Comparison of ENCODE assay signal across 26 cellular contexts in the genomic region with DNA sequence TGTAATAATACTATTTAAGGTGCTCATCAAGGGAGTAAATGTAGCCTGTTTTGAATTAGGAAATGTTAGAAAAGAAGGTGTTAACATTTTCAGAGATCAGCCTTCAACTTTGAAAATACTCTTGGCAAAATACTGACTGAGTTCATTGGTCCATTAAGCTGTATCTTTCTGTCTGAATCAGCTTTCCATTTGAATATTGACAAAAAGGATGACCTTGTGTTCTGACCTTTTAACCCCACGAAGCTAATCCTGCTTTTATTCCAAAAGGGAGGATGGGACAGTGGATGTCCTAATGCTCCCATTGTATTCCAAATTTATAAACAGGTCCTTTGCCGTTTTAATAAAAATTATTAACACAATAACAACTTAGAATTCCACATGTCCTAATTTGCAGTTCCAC.
DNase-seq lines count a peak whose midpoint lies in the region; ATAC-seq, FAIRE-seq and TF ChIP-seq lines count a peak whose summit lies in the region.
"Had no signal": no experiment of that assay in that cellular context is flagged by ENCODE, and none has a peak within 500 bp of the region (broad histone marks: within the 10 kb centered on the region; RNA-seq: fewer than 3 reads in every experiment).

No MANE protein-coding gene starts in this region.

- H3K4me1 ChIP-seq in foreskin keratinocyte, result no peaks in the 10 kb centered on the region
- H3K4me1 ChIP-seq in HepG2 (ENCODE audit: insufficient read depth, low read length), result peaks cover 27% of the 10 kb centered on the region
- peaks cover 0 to 7% (median 0%) of the 10 kb centered on the region in 4 donors for H3K4me1 ChIP-seq in right lobe of liver
- peaks cover 4 to 23% of the 10 kb centered on the region in 2 donors for H3K4me1 ChIP-seq in neuronal stem cell (ENCODE audit: control insufficient read depth in 2 of 2, insufficient read depth in 1 of 2, low read depth in 1 of 2, low read length in 2 of 2)
- H3K4me1 ChIP-seq: BE2C, BLaER1 had no signal

- no peak overlapping the region for H3K4ac ChIP-seq in neuronal stem cell (ENCODE audit: low read length)

- H4K91ac ChIP-seq in neuronal stem cell (ENCODE audit: low read depth, low read length, poor library complexity), result no peak overlapping the region

- H3K79me2 ChIP-seq in HepG2 (ENCODE audit: insufficient read depth, low read length), result no peaks in the 10 kb centered on the region

- no TSS peak for BruUV-seq in HepG2 (replicated peaks; lab: Mats Ljungman, UMichigan)

- no peak overlapping the region for H4K8ac ChIP-seq in neuronal stem cell (ENCODE audit: low read depth, low read length)

- no peak overlapping the region for H2AFZ ChIP-seq in HepG2 (ENCODE audit: low read length)
- no peak overlapping the region for H2AFZ ChIP-seq in neuronal stem cell (ENCODE audit: low read length)

- H4K20me1 ChIP-seq in HepG2 (ENCODE audit: insufficient read depth, low read length), result no peaks in the 10 kb centered on the region
- H4K20me1 ChIP-seq: BLaER1 had no signal

- peak; percentile 60 for FAIRE-seq in HepG2 (lab: Jason Lieb, UNC)
- FAIRE-seq: A204.1, GM12878, GM18507 had no signal

- H3K23ac ChIP-seq in neuronal stem cell (ENCODE audit: low read depth, low read length, poor library complexity), result no peak overlapping the region

- H2AK5ac ChIP-seq in neuronal stem cell (ENCODE audit: low read depth, low read length), result no peak overlapping the region

- H2BK120ac ChIP-seq in neuronal stem cell (ENCODE audit: low read depth, low read length), result no peak overlapping the region

- no peak for TF ChIP-seq RAD21 in HepG2 (CRISPR knock-in tag; IDR thresholded peaks at IDR 0.05)

- H3K36me3 ChIP-seq in HepG2 (replicated peaks in 1 of 2; ENCODE audit: control insufficient read depth in 1 of 2, insufficient read depth in 2 of 2, low read length in 2 of 2) (no peaks in the 10 kb centered on the region), right lobe of liver (no peaks in the 10 kb centered on the region), neuronal stem cell (replicated peaks in 1 of 2; ENCODE audit: control insufficient read depth in 2 of 2, insufficient read depth in 2 of 2, low read length in 2 of 2) (no peaks in the 10 kb centered on the region)
- H3K36me3 ChIP-seq: BE2C had no signal

- no peak overlapping the region for H2BK12ac ChIP-seq in neuronal stem cell (ENCODE audit: low read length)

- in situ Hi-C loops in HepG2 (cut with HindIII; ENCODE audit: extremely low pct_ligation_motif_present, low pct_unique_long_range_greater_than_20kb), result no loop called here

- no peak overlapping the region for H3K4me2 ChIP-seq in HepG2 (ENCODE audit: low read depth, low read length)
- H3K4me2 ChIP-seq in neuronal stem cell (ENCODE audit: insufficient read depth, low read length, poor library complexity, severe bottlenecking), result peak overlapping the region; percentile 4
- H3K4me2 ChIP-seq: BLaER1 had no signal

- POLR2A ChIA-PET in HepG2 (lab: Yijun Ruan, JAX), result no interaction called here

- H2BK15ac ChIP-seq in neuronal stem cell (ENCODE audit: low read length), result no peak overlapping the region

- intact Hi-C loops in HepG2 (cut with micrococcal nuclease; ENCODE audit: unreplicated experiment), result no loop called here
- intact Hi-C loops in right lobe of liver (cut with DNase I), result no loop called here

- H3K9ac ChIP-seq in HepG2 (ENCODE audit: insufficient read depth, low read depth, low read length) (no peak overlapping the region), neuronal stem cell (ENCODE audit: low read depth, low read length, poor library complexity) (no peak overlapping the region)
- H3K9ac ChIP-seq: BLaER1 had no signal

- TF ChIP-seq CTCF in foreskin keratinocyte (conservative IDR thresholded peaks at IDR 0.05) (no peak), HepG2 (CRISPR knock-in tag; IDR thresholded peaks at IDR 0.05) (no peak), right lobe of liver (IDR thresholded peaks at IDR 0.05) (no peak)

- H3K14ac ChIP-seq in neuronal stem cell (ENCODE audit: low read length), result no peak overlapping the region

- H3K27me3 ChIP-seq in foreskin keratinocyte (no peaks in the 10 kb centered on the region), HepG2 (ENCODE audit: control insufficient read depth in 1 of 2, insufficient read depth in 2 of 2, low read length in 2 of 2) (no peaks in the 10 kb centered on the region), right lobe of liver (no peaks in the 10 kb centered on the region), neuronal stem cell (ENCODE audit: control insufficient read depth in 3 of 3, insufficient read depth in 3 of 3, low read depth in 1 of 3, low read length in 3 of 3) (no peaks in the 10 kb centered on the region)
- H3K27me3 ChIP-seq: BE2C, BLaER1 had no signal

- TF ChIP-seq POLR2A in HepG2 (IDR thresholded peaks at IDR 0.05; ENCODE audit: insufficient read depth in 1 of 2, low read depth in 2 of 2, low read length in 2 of 2) (no peak), right lobe of liver (IDR thresholded peaks at IDR 0.05) (no peak)

- H3K9me3 ChIP-seq in HepG2 (ENCODE audit: low read length) (no peaks in the 10 kb centered on the region), right lobe of liver (no peaks in the 10 kb centered on the region), neuronal stem cell (replicated peaks in 1 of 2; ENCODE audit: control insufficient read depth in 2 of 2, insufficient read depth in 1 of 2, low read depth in 1 of 2, low read length in 2 of 2) (peaks cover 0 to 16% of the 10 kb centered on the region in 2 donors)
- H3K9me3 ChIP-seq: BE2C had no signal

- H3K4me3 ChIP-seq in HepG2 (replicated peaks in 1 of 3; ENCODE audit: insufficient read depth in 1 of 3, low read depth in 2 of 3, low read length in 3 of 3) (no peak overlapping the region), right lobe of liver (no peak overlapping the region), neuronal stem cell (ENCODE audit: low read length in 2 of 2) (no peak overlapping the region)
- H3K4me3 ChIP-seq: BLaER1, GM12878 had no signal

- TF ChIP-seq EP300 in HepG2 (IDR thresholded peaks at IDR 0.05; ENCODE audit: low read depth in 2 of 2, low read length in 2 of 2), result no peak
- TF ChIP-seq EP300 in HepG2 (CRISPR knock-in tag; IDR thresholded peaks at IDR 0.05; ENCODE audit: borderline replicate concordance), result no peak

- 41% methylated on average over 2 of the region's 2 CpGs for WGBS in HepG2 (ENCODE audit: low lambda C conversion rate)
- WGBS in right lobe of liver (ENCODE audit: insufficient coverage, low coverage, low lambda C conversion rate, missing lambda C conversion rate), result 23% methylated on average over 2 of the region's 2 CpGs
- WGBS in neuronal stem cell (ENCODE audit: extremely low coverage in 2 of 2, insufficient read length in 2 of 2, insufficient replicate concordance in 1 of 2), 2 donors, result no CpG with 5 or more reads among the region's 2 CpGs

- no peak overlapping the region for H2BK5ac ChIP-seq in neuronal stem cell (ENCODE audit: low read length)

- H3K18ac ChIP-seq in neuronal stem cell (ENCODE audit: low read length), result no peak overlapping the region

- H3K79me1 ChIP-seq in neuronal stem cell (ENCODE audit: low read depth, low read length), result no peaks in the 10 kb centered on the region

- ATAC-seq in foreskin keratinocyte (no peak), HepG2 (no peak), right lobe of liver (peak; percentile 90 to 98 (median 95))
- ATAC-seq: GM12878 had no signal

- CTCF ChIA-PET in HepG2 (lab: Yijun Ruan, JAX; ENCODE audit: low intra/inter-chr PET ratio, low total read pairs), result no interaction called here

- no peak for DNase-seq in foreskin keratinocyte
- peak; percentile 11 for DNase-seq in HepG2 (ENCODE audit: low spot score)
- no peak for DNase-seq in right lobe of liver
- DNase-seq in neuronal stem cell (ENCODE audit: low spot score), result peak; percentile 29
- DNase-seq in NCI-H2227 treated with DMSO at 0.1 percent for 48 hours (lab: John Stamatoyannopoulos, UW), result no peak
- DNase-seq in LoVo (ENCODE audit: low spot score), result no peak
- no peak for DNase-seq in 8988T
- DNase-seq: ACHN; BE2C; C1 segment of cervical spinal cord; CD4-positive, alpha-beta memory T cell; CD4-positive, CD25-positive, alpha-beta regulatory T cell; CD8-positive, alpha-beta memory T cell; COR-L47; DMS 273 treated with DMSO at 0.1 percent for 48 hours; DMS153; DMS53; DMS79; DND-41; EL; GDM1 had no signal

- H3K27ac ChIP-seq in foreskin keratinocyte (peak overlapping the region; percentile 6), HepG2 (ENCODE audit: extremely low read length, insufficient read depth, low read length) (no peak overlapping the region), right lobe of liver (peak overlapping the region in 1 of 3 donors; percentile 2), neuronal stem cell (replicated peaks; ENCODE audit: low read length) (no peak overlapping the region)
- H3K27ac ChIP-seq: 22Rv1, BLaER1 had no signal

TF ChIP-seq in HepG2, 621 proteins besides CTCF, POLR2A, EP300 and RAD21 (continues in another document):
- TF ChIP-seq, protein P1, sequence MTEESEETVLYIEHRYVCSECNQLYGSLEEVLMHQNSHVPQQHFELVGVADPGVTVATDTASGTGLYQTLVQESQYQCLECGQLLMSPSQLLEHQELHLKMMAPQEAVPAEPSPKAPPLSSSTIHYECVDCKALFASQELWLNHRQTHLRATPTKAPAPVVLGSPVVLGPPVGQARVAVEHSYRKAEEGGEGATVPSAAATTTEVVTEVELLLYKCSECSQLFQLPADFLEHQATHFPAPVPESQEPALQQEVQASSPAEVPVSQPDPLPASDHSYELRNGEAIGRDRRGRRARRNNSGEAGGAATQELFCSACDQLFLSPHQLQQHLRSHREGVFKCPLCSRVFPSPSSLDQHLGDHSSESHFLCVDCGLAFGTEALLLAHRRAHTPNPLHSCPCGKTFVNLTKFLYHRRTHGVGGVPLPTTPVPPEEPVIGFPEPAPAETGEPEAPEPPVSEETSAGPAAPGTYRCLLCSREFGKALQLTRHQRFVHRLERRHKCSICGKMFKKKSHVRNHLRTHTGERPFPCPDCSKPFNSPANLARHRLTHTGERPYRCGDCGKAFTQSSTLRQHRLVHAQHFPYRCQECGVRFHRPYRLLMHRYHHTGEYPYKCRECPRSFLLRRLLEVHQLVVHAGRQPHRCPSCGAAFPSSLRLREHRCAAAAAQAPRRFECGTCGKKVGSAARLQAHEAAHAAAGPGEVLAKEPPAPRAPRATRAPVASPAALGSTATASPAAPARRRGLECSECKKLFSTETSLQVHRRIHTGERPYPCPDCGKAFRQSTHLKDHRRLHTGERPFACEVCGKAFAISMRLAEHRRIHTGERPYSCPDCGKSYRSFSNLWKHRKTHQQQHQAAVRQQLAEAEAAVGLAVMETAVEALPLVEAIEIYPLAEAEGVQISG (CRISPR knock-in tag; IDR thresholded peaks at IDR 0.05), result no peak
- TF ChIP-seq ZNF598 (CRISPR knock-in tag; IDR thresholded peaks at IDR 0.05; ENCODE audit: borderline replicate concordance), result no peak
- TF ChIP-seq ZNF326 (CRISPR knock-in tag; IDR thresholded peaks at IDR 0.05; ENCODE audit: borderline replicate concordance), result no peak
- no peak for TF ChIP-seq ZNF292 (CRISPR knock-in tag; IDR thresholded peaks at IDR 0.05; ENCODE audit: borderline replicate concordance, low read depth)
- TF ChIP-seq SOX5 (CRISPR knock-in tag; IDR thresholded peaks at IDR 0.05; ENCODE audit: borderline replicate concordance), result peak; percentile 8; the same call in 1 of the 2 replicates

Comparison
In these comparisons a context has a peak if more than half of its experiments do, and no peak if none do; other contexts are left out.
1. ATAC-seq: peak in right lobe of liver (4 of 4); none in foreskin keratinocyte (single experiment) and HepG2 (single experiment).
2. DNase-seq: peak in HepG2 (single experiment) and neuronal stem cell (single experiment); none in foreskin keratinocyte (0 of 2), right lobe of liver (0 of 3), NCI-H2227 treated with DMSO at 0.1 percent for 48 hours (single experiment), LoVo (single experiment) and 8988T (single experiment).